Comparison of ENCODE assay signal across 1 cellular context in the genomic region with DNA sequence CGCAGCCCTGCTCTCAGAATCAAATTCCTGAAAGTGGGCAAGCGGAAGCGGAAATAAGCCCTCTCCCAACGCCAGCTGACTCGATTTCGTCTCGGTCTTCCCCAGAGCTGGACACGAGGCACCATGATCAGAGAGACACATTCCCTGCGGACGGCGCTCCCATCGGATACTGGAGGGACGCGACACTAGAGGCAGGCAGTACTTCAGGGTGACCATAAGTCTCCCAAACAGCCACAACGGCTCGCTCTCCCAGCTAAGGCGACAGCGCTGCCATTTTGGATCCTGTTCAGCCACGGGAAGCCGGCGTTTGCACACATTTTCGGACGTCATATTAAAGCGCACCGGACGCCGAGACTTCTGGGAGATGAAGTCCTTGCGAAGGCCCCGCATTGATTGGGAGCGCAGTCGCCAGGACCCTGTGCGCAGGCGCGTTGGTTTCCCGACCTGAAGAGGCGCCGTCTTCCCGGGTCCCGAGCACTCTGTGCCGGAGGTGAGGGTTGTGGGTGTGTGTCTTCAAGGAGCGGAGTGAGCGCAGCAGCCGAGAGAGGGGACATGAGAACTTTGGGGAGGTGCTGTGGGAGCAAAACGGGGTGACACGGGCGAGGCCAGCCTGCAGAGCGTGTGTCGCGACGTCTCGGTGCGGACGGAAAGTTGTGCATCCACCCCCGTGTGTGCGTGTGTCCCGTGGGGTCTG.
TF ChIP-seq lines count a peak whose summit lies in the region.

Gene ZNF2 (plus strand): TSS at position 439 of the 694 bp plus-strand sequence. CDS start 10,418 bp downstream, outside the sequence.

TF ChIP-seq in GM12878, 131 proteins besides CTCF, POLR2A, EP300 and RAD21 (continued from another document):
- TF ChIP-seq, protein P1, sequence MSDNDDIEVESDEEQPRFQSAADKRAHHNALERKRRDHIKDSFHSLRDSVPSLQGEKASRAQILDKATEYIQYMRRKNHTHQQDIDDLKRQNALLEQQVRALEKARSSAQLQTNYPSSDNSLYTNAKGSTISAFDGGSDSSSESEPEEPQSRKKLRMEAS (IDR thresholded peaks at IDR 0.05; ENCODE audit: low read depth, low read length) = peak; percentile 74
- TF ChIP-seq BMI1 (IDR thresholded peaks at IDR 0.05; ENCODE audit: borderline replicate concordance) (no peak), CBFB (IDR thresholded peaks at IDR 0.05; ENCODE audit: low read depth) (peak; percentile 25; the same call in 1 of the 2 replicates), REST (IDR thresholded peaks at IDR 0.05; ENCODE audit: low read depth, low read length) (no peak), SREBF1 (IDR thresholded peaks at IDR 0.05; ENCODE audit: low read length) (peak; percentile 57; the same call in 1 of the 2 replicates), BCL11A (IDR thresholded peaks at IDR 0.05; ENCODE audit: low read depth, low read length) (0 out of 2 replicates have a peak, but pooled peaks have one; percentile 16), HDAC6 (IDR thresholded peaks at IDR 0.05; ENCODE audit: unreplicated experiment) (no peak), PAX8 (IDR thresholded peaks at IDR 0.05) (no peak)
- TF ChIP-seq, protein P2, sequence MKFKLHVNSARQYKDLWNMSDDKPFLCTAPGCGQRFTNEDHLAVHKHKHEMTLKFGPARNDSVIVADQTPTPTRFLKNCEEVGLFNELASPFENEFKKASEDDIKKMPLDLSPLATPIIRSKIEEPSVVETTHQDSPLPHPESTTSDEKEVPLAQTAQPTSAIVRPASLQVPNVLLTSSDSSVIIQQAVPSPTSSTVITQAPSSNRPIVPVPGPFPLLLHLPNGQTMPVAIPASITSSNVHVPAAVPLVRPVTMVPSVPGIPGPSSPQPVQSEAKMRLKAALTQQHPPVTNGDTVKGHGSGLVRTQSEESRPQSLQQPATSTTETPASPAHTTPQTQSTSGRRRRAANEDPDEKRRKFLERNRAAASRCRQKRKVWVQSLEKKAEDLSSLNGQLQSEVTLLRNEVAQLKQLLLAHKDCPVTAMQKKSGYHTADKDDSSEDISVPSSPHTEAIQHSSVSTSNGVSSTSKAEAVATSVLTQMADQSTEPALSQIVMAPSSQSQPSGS (IDR thresholded peaks at IDR 0.05; ENCODE audit: low read length) = no peak
- TF ChIP-seq, protein P3, sequence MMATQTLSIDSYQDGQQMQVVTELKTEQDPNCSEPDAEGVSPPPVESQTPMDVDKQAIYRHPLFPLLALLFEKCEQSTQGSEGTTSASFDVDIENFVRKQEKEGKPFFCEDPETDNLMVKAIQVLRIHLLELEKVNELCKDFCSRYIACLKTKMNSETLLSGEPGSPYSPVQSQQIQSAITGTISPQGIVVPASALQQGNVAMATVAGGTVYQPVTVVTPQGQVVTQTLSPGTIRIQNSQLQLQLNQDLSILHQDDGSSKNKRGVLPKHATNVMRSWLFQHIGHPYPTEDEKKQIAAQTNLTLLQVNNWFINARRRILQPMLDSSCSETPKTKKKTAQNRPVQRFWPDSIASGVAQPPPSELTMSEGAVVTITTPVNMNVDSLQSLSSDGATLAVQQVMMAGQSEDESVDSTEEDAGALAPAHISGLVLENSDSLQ (IDR thresholded peaks at IDR 0.05) = no peak
